ENCODE assay signal across 8 cellular contexts in genomic region chr12:51926718-51927117, GRCh38. TPM values are rescaled to one million over a fixed set of nuclear protein-coding genes. Genes with fewer than 3 reads are reported as not detected.
DNase-seq lines count a peak whose midpoint lies in the region; ATAC-seq and TF ChIP-seq lines count a peak whose summit lies in the region.

No MANE protein-coding gene starts in this region.

- TF ChIP-seq CTCF in AG10803 (conservative IDR thresholded peaks at IDR 0.05; ENCODE audit: low read length) (peak; percentile 50), HFFc6 (IDR thresholded peaks at IDR 0.05) (peak; percentile 78), endodermal cell (conservative IDR thresholded peaks at IDR 0.05) (peak; percentile 86), psoas muscle (IDR thresholded peaks at IDR 0.05) (peak; percentile 32)

- H3K27ac Mint-ChIP-seq in HFFc6 (no peak overlapping the region), endodermal cell (peak overlapping the region; percentile 52)

- intact Hi-C loops in psoas muscle (cut with DNase I): no loop called here

- H3K27me3 ChIP-seq in endodermal cell (ENCODE audit: control insufficient read depth, insufficient read depth, low read length, poor library complexity, severe bottlenecking) (no peaks in the 10 kb centered on the region), psoas muscle (ENCODE audit: insufficient read depth in 3 of 3, low read length in 2 of 3) (no peaks in the 10 kb centered on the region)

- peaks cover 9% of the 10 kb centered on the region for H3K27me3 Mint-ChIP-seq in HFFc6 (ENCODE audit: insufficient read depth)
- peaks cover 16% of the 10 kb centered on the region for H3K27me3 Mint-ChIP-seq in endodermal cell (ENCODE audit: insufficient read depth)

- H3K36me3 ChIP-seq in endodermal cell (ENCODE audit: control insufficient read depth, insufficient read depth, low read length): no peaks in the 10 kb centered on the region
- H3K36me3 ChIP-seq in psoas muscle (ENCODE audit: insufficient read depth in 1 of 2, low read depth in 1 of 2): no peaks in the 10 kb centered on the region

- H3K4me3 ChIP-seq in AG10803 (ENCODE audit: low read length): no peak overlapping the region
- no peak overlapping the region for H3K4me3 ChIP-seq in endodermal cell (ENCODE audit: low read length)
- H3K4me3 ChIP-seq in psoas muscle: no peak overlapping the region

- DNase-seq in AG10803 (ENCODE audit: low read depth) (peak; percentile 26), HFFc6 (no peak), endodermal cell (peak; percentile 90), psoas muscle (no peak), NCI-H2171 (lab: John Stamatoyannopoulos, UW) (no peak), nucleus accumbens (lab: John Stamatoyannopoulos, UW) (no peak)
- DNase-seq in activated CD4-positive, alpha-beta T cell treated with anti-CD3 and anti-CD28 coated beads for 24 hours (ENCODE audit: low read depth in 2 of 2): peak; percentile 29 to 43

- WGBS in endodermal cell (ENCODE audit: insufficient coverage in 1 of 2, insufficient read length in 1 of 2), 2 experiments: 77 to 90% methylated on average over 2 of the region's 2 CpGs
- 93 to 100% (median 98%) methylated on average over 2 of the region's 2 CpGs for WGBS in psoas muscle, 3 donors

- H3K4me1 ChIP-seq in endodermal cell (ENCODE audit: control insufficient read depth, insufficient read depth, low read length) (peaks cover 4% of the 10 kb centered on the region), psoas muscle (peaks cover 23% of the 10 kb centered on the region)

- no peaks in the 10 kb centered on the region for H3K36me3 Mint-ChIP-seq in HFFc6 (ENCODE audit: low read depth)
- no peaks in the 10 kb centered on the region for H3K36me3 Mint-ChIP-seq in endodermal cell (ENCODE audit: low read depth)

- peaks cover 24% of the 10 kb centered on the region for H3K4me1 Mint-ChIP-seq in HFFc6 (ENCODE audit: low read depth)
- peaks cover 15% of the 10 kb centered on the region for H3K4me1 Mint-ChIP-seq in endodermal cell

- H3K9ac ChIP-seq in endodermal cell (ENCODE audit: extremely low read depth, low read length, poor library complexity, severe bottlenecking): no peak overlapping the region

- no peaks in the 10 kb centered on the region for H3K9me3 ChIP-seq in endodermal cell (ENCODE audit: control insufficient read depth, low read length)
- H3K9me3 ChIP-seq in psoas muscle: no peaks in the 10 kb centered on the region

- H3K27ac ChIP-seq in endodermal cell (ENCODE audit: low read depth, low read length) (no peak overlapping the region), psoas muscle (peak overlapping the region; percentile 54)

- H3K4me3 Mint-ChIP-seq in HFFc6: no peak overlapping the region
- H3K4me3 Mint-ChIP-seq in endodermal cell: no peak overlapping the region

- no peaks in the 10 kb centered on the region for H3K9me3 Mint-ChIP-seq in HFFc6
- no peaks in the 10 kb centered on the region for H3K9me3 Mint-ChIP-seq in endodermal cell

- ATAC-seq in psoas muscle (no peak), GM21825 (IDR thresholded peaks at IDR 0.05; ENCODE audit: unreplicated experiment) (no peak)

RNA-seq across cellular contexts. Expression of gene ACVRL1, which starts 19.4 kb away (rescaled TPM):
- 10 to 100 TPM in 3 of 6 experiments, 1 to 10 TPM in 3; 5.4 to 13.5 (median 10.0) TPM for total RNA-seq in HFFc6 (2021; fragmentation: NEBNext Ultra II Directional; extraction: Animal tissue kit (Norgen Biotek cat#: 25700))
- total RNA-seq in endodermal cell (under 1 TPM; 0.42 to 0.64 TPM), psoas muscle (10 to 100 TPM; 24.1 to 40.8 (median 25.8) TPM)
- polyA plus RNA-seq in endodermal cell (2013, experiment 1 of 2): 1.00 TPM
- polyA plus RNA-seq in endodermal cell (2013, experiment 2 of 2): 1.4 TPM
- polyA plus RNA-seq in psoas muscle: 10 to 100 TPM; 10.8 to 22.8 (median 13.9) TPM

RNA-seq across cellular contexts. Expression of gene ACVR1B, which starts 24.8 kb away (rescaled TPM):
- 10 to 100 TPM; 13.1 to 15.2 (median 14.0) TPM for total RNA-seq in HFFc6 (2021; fragmentation: NEBNext Ultra II Directional; extraction: Animal tissue kit (Norgen Biotek cat#: 25700))
- total RNA-seq in endodermal cell (10 to 100 TPM; 48.6 to 59.3 TPM), psoas muscle (10 to 100 TPM; 10.5 to 16.6 (median 14.0) TPM)
- polyA plus RNA-seq in endodermal cell (2013, experiment 1 of 2): 33.5 TPM
- polyA plus RNA-seq in endodermal cell (2013, experiment 2 of 2): 28.8 TPM
- 10 to 100 TPM in 1 of 3 donors, 1 to 10 TPM in 2; 5.8 to 14.9 (median 6.0) TPM for polyA plus RNA-seq in psoas muscle

RNA-seq across cellular contexts. Expression of gene ANKRD33, which starts 38.8 kb away (rescaled TPM):
- total RNA-seq in HFFc6 (2021; fragmentation: NEBNext Ultra II Directional; extraction: Animal tissue kit (Norgen Biotek cat#: 25700)): not detected
- under 1 TPM in 1 of 2 donors, not detected in 1; 0.46 TPM for total RNA-seq in endodermal cell
- 0.28 TPM for polyA plus RNA-seq in endodermal cell (2013, experiment 1 of 2)
- 0.62 TPM for polyA plus RNA-seq in endodermal cell (2013, experiment 2 of 2)
- total RNA-seq in psoas muscle: not detected
- polyA plus RNA-seq in psoas muscle: under 1 TPM in 1 of 3 donors, not detected in 2; 0.16 TPM

Comparison
In these comparisons a context has a peak if more than half of its experiments do, and no peak if none do; other contexts are left out.
1. DNase-seq: peak in AG10803 (single experiment), activated CD4-positive, alpha-beta T cell treated with anti-CD3 and anti-CD28 coated beads for 24 hours (2 of 2) and endodermal cell (single experiment); none in HFFc6 (single experiment), psoas muscle (0 of 2), NCI-H2171 (single experiment) and nucleus accumbens (0 of 56).
2. CTCF ChIP-seq: peak in every context shown above with its lines; median percentile 86 in endodermal cell; 78 in HFFc6; 50 in AG10803; 32 in psoas muscle.